Comparison of ENCODE assay signal across 10 cellular contexts in genomic region chr19:49589391-49589790, GRCh38. TPM values are rescaled to one million over a fixed set of nuclear protein-coding genes. Genes with fewer than 3 reads are reported as not detected.
A peak's percentile ranks its signal among the peaks of the same experiment; 100 is the strongest.
DNase-seq lines count a peak whose midpoint lies in the region; FAIRE-seq and TF ChIP-seq lines count a peak whose summit lies in the region.
"Had no signal": no experiment of that assay in that cellular context is flagged by ENCODE, and none has a peak within 500 bp of the region (broad histone marks: within the 10 kb centered on the region; RNA-seq: fewer than 3 reads in every experiment).

No MANE protein-coding gene starts in this region.

- H3K27me3 ChIP-seq in BLaER1 (no peaks in the 10 kb centered on the region), neuronal stem cell (ENCODE audit: control insufficient read depth in 3 of 3, insufficient read depth in 3 of 3, low read depth in 1 of 3, low read length in 3 of 3) (no peaks in the 10 kb centered on the region)
- H3K27me3 ChIP-seq: ovary had no signal

- peak overlapping the region; percentile 76 for H3K18ac ChIP-seq in neuronal stem cell (ENCODE audit: low read length)

- no peak overlapping the region for H3K14ac ChIP-seq in neuronal stem cell (ENCODE audit: low read length)

- H3K4me2 ChIP-seq in BLaER1 (peak overlapping the region; percentile 30; the same call in 1 of the 2 replicates), neuronal stem cell (ENCODE audit: insufficient read depth, low read length, poor library complexity, severe bottlenecking) (no peak overlapping the region)

- no peak overlapping the region for H2BK5ac ChIP-seq in neuronal stem cell (ENCODE audit: low read length)

- H4K91ac ChIP-seq in neuronal stem cell (ENCODE audit: low read depth, low read length, poor library complexity): no peak overlapping the region

- H2BK12ac ChIP-seq in neuronal stem cell (ENCODE audit: low read length): no peak overlapping the region

- no peak for DNase-seq in GM12891 (ENCODE audit: insufficient read length, low spot score)
- DNase-seq in caudate nucleus (lab: John Stamatoyannopoulos, UW): peak in 1 of 61 donors; percentile 29
- no peak for DNase-seq in neuronal stem cell (ENCODE audit: low spot score)
- no peak for DNase-seq in NCI-H748 (lab: John Stamatoyannopoulos, UW; ENCODE audit: unreplicated experiment)
- no peak for DNase-seq in AG08396 (ENCODE audit: low spot score)
- DNase-seq in ecto neural progenitor cell (ENCODE audit: low spot score): no peak
- no peak for DNase-seq in NCI-H1930 (lab: John Stamatoyannopoulos, UW)

- H3K23ac ChIP-seq in neuronal stem cell (ENCODE audit: low read depth, low read length, poor library complexity): no peak overlapping the region

- H2BK120ac ChIP-seq in neuronal stem cell (ENCODE audit: low read depth, low read length): no peak overlapping the region

- H3K4ac ChIP-seq in neuronal stem cell (ENCODE audit: low read length): no peak overlapping the region

- no peak for TF ChIP-seq POLR2A in GM12891 (IDR thresholded peaks at IDR 0.05; ENCODE audit: low read depth, low read length)

- no peak overlapping the region for H4K8ac ChIP-seq in neuronal stem cell (ENCODE audit: low read depth, low read length)

- H3K79me1 ChIP-seq in neuronal stem cell (ENCODE audit: low read depth, low read length): peaks cover 17% of the 10 kb centered on the region

- H3K9ac ChIP-seq in BLaER1 (no peak overlapping the region), neuronal stem cell (ENCODE audit: low read depth, low read length, poor library complexity) (peak overlapping the region; percentile 12)

- no peak overlapping the region for H3K27ac ChIP-seq in BLaER1
- H3K27ac ChIP-seq in caudate nucleus (ENCODE audit: low read depth, low read length): peak overlapping the region; percentile 13
- peak overlapping the region; percentile 42 for H3K27ac ChIP-seq in neuronal stem cell (replicated peaks; ENCODE audit: low read length)

- peak overlapping the region; percentile 16 for H2AFZ ChIP-seq in neuronal stem cell (ENCODE audit: low read length)

- peak overlapping the region; percentile 95 for H2AK5ac ChIP-seq in neuronal stem cell (ENCODE audit: low read depth, low read length)

- peaks cover 6% of the 10 kb centered on the region for H3K36me3 ChIP-seq in BLaER1
- peaks cover 6 to 10% of the 10 kb centered on the region in 2 donors for H3K36me3 ChIP-seq in neuronal stem cell (replicated peaks in 1 of 2; ENCODE audit: control insufficient read depth in 2 of 2, insufficient read depth in 2 of 2, low read length in 2 of 2)
- H3K36me3 ChIP-seq: ovary had no signal

- H3K4me1 ChIP-seq in BLaER1 (peaks cover 18% of the 10 kb centered on the region), neuronal stem cell (ENCODE audit: control insufficient read depth in 2 of 2, insufficient read depth in 1 of 2, low read depth in 1 of 2, low read length in 2 of 2) (peaks cover 16 to 22% of the 10 kb centered on the region in 2 donors)

- peak; percentile 16 for FAIRE-seq in GM12891 (lab: Jason Lieb, UNC)
- FAIRE-seq: colon had no signal

- H3K9me3 ChIP-seq in BLaER1 (no peaks in the 10 kb centered on the region), neuronal stem cell (replicated peaks in 1 of 2; ENCODE audit: control insufficient read depth in 2 of 2, insufficient read depth in 1 of 2, low read depth in 1 of 2, low read length in 2 of 2) (no peaks in the 10 kb centered on the region)

- peak overlapping the region; percentile 94 for H2BK15ac ChIP-seq in neuronal stem cell (ENCODE audit: low read length)

- H3K4me3 ChIP-seq in BLaER1: no peak overlapping the region
- H3K4me3 ChIP-seq in neuronal stem cell (ENCODE audit: low read length in 2 of 2): no peak overlapping the region

- H4K20me1 ChIP-seq in BLaER1: peaks cover 26% of the 10 kb centered on the region

- no CpG with 5 or more reads among the region's 5 CpGs for WGBS in neuronal stem cell (ENCODE audit: extremely low coverage in 2 of 2, insufficient read length in 2 of 2, insufficient replicate concordance in 1 of 2), 2 donors

TF ChIP-seq in GM12891, 5 proteins besides CTCF, POLR2A, EP300 and RAD21:
- TF ChIP-seq POLR2AphosphoS5 (IDR thresholded peaks at IDR 0.05; ENCODE audit: low read depth, low read length) (no peak), PAX5 (IDR thresholded peaks at IDR 0.05; ENCODE audit: insufficient read depth, low read length, severe bottlenecking) (no peak), SPI1 (IDR thresholded peaks at IDR 0.05; ENCODE audit: low read depth, low read length) (no peak), POU2F2 (IDR thresholded peaks at IDR 0.05; ENCODE audit: low read depth, low read length) (no peak), TAF1 (IDR thresholded peaks at IDR 0.05; ENCODE audit: low read depth, low read length) (no peak)

RNA-seq across cellular contexts. Expression of gene PRR12, which starts 1.6 kb away (rescaled TPM):
- polyA plus RNA-seq in GM12891 (2012; ENCODE audit: low read depth, missing spikeins): 5.4 TPM
- polyA plus RNA-seq in neuronal stem cell (2013, experiment 1 of 2): 16.0 TPM
- 16.2 TPM for polyA plus RNA-seq in neuronal stem cell (2013, experiment 2 of 2)

RNA-seq across cellular contexts. Expression of gene PRRG2, which starts 8.3 kb away (rescaled TPM):
- polyA plus RNA-seq in GM12891 (2012; ENCODE audit: low read depth, missing spikeins): 1.1 TPM
- 0.73 TPM for polyA plus RNA-seq in neuronal stem cell (2013, experiment 1 of 2)
- 1.00 TPM for polyA plus RNA-seq in neuronal stem cell (2013, experiment 2 of 2)

RNA-seq across cellular contexts. Expression of gene NOSIP, which starts 9.0 kb away (rescaled TPM):
- polyA plus RNA-seq in GM12891 (2012; ENCODE audit: low read depth, missing spikeins): 49.2 TPM
- 44.8 TPM for polyA plus RNA-seq in neuronal stem cell (2013, experiment 1 of 2)
- polyA plus RNA-seq in neuronal stem cell (2013, experiment 2 of 2): 45.0 TPM

RNA-seq across cellular contexts. Expression of gene RRAS, which starts 50.6 kb away (rescaled TPM):
- 3.7 TPM for polyA plus RNA-seq in GM12891 (2012; ENCODE audit: low read depth, missing spikeins)
- 24.4 TPM for polyA plus RNA-seq in neuronal stem cell (2013, experiment 1 of 2)
- 23.5 TPM for polyA plus RNA-seq in neuronal stem cell (2013, experiment 2 of 2)

RNA-seq across cellular contexts. Expression of gene SCAF1, which starts 52.6 kb away (rescaled TPM):
- polyA plus RNA-seq in GM12891 (2012; ENCODE audit: low read depth, missing spikeins): 18.5 TPM
- polyA plus RNA-seq in neuronal stem cell (2013, experiment 1 of 2): 46.4 TPM
- 48.0 TPM for polyA plus RNA-seq in neuronal stem cell (2013, experiment 2 of 2)
